10 cellular contexts compared by ENCODE assay signal in genomic region chr20:52031574-52032303, GRCh38.
DNase-seq lines count a peak whose midpoint lies in the region; ATAC-seq, FAIRE-seq and TF ChIP-seq lines count a peak whose summit lies in the region.
"Had no signal": no experiment of that assay in that cellular context is flagged by ENCODE, and none has a peak within 500 bp of the region (broad histone marks: within the 10 kb centered on the region; RNA-seq: fewer than 3 reads in every experiment).

No MANE protein-coding gene starts in this region.

- TF ChIP-seq EP300 in HepG2 (IDR thresholded peaks at IDR 0.05; ENCODE audit: low read depth in 2 of 2, low read length in 2 of 2), result peak in 1 of 2 experiments; percentile 84; a peak in 2 of 4 replicates
- TF ChIP-seq EP300 in HepG2 (CRISPR knock-in tag; IDR thresholded peaks at IDR 0.05; ENCODE audit: borderline replicate concordance), result peak; percentile 54

- no peaks in the 10 kb centered on the region for H4K20me1 ChIP-seq in astrocyte (ENCODE audit: insufficient read depth, low read length)
- H4K20me1 ChIP-seq in HepG2 (ENCODE audit: insufficient read depth, low read length), result no peaks in the 10 kb centered on the region

- H3K9ac ChIP-seq in astrocyte (ENCODE audit: low read length) (peak overlapping the region; percentile 64), HepG2 (ENCODE audit: insufficient read depth, low read depth, low read length) (peak overlapping the region; percentile 27)

- 22% methylated on average over 14 of the region's 14 CpGs for WGBS in HepG2 (ENCODE audit: low lambda C conversion rate)
- 50 to 51% methylated on average over 14 of the region's 14 CpGs for WGBS in thyroid gland, 2 donors

- no peaks in the 10 kb centered on the region for H3K36me3 Mint-ChIP-seq in astrocyte (ENCODE audit: low read depth, unreplicated experiment)

- no peak for TF ChIP-seq POLR2A in HepG2 (IDR thresholded peaks at IDR 0.05; ENCODE audit: insufficient read depth in 1 of 2, low read depth in 2 of 2, low read length in 2 of 2)
- no peak for TF ChIP-seq POLR2A in thyroid gland (IDR thresholded peaks at IDR 0.05)

- H3K4me1 Mint-ChIP-seq in astrocyte (ENCODE audit: low read depth, unreplicated experiment), result peaks cover 11% of the 10 kb centered on the region

- POLR2A ChIA-PET in AG04449 (lab: Yijun Ruan, JAX) (no interaction called here), HepG2 (lab: Yijun Ruan, JAX) (interaction anchor here (0.5 to 0.6 kb wide), 2 partner anchors 159 to 230 kb away, joined by 3 to 4 read pairs; no protein-coding TSS in a partner anchor)

- no TSS peak for BruUV-seq in HepG2 (replicated peaks; lab: Mats Ljungman, UMichigan)

- no peak overlapping the region for H3K4me3 Mint-ChIP-seq in astrocyte (ENCODE audit: unreplicated experiment)

- no peaks in the 10 kb centered on the region for H3K79me2 ChIP-seq in astrocyte (ENCODE audit: insufficient read depth, low read length)
- no peaks in the 10 kb centered on the region for H3K79me2 ChIP-seq in HepG2 (ENCODE audit: insufficient read depth, low read length)

- no peak for TF ChIP-seq RAD21 in HepG2 (CRISPR knock-in tag; IDR thresholded peaks at IDR 0.05)

- H3K27me3 ChIP-seq in astrocyte (ENCODE audit: insufficient read depth, low read length) (no peaks in the 10 kb centered on the region), HepG2 (ENCODE audit: control insufficient read depth in 1 of 2, insufficient read depth in 2 of 2, low read length in 2 of 2) (no peaks in the 10 kb centered on the region), WERI-Rb-1 (ENCODE audit: insufficient read depth, low read depth, severe bottlenecking) (no peaks in the 10 kb centered on the region), thyroid gland (no peaks in the 10 kb centered on the region)
- H3K27me3 ChIP-seq: breast epithelium had no signal

- peak overlapping the region; percentile 82 for H3K27ac ChIP-seq in astrocyte (ENCODE audit: low read depth, low read length)
- peak overlapping the region; percentile 72 for H3K27ac ChIP-seq in HepG2 (ENCODE audit: extremely low read length, insufficient read depth, low read length)
- no peak overlapping the region for H3K27ac ChIP-seq in WERI-Rb-1
- H3K27ac ChIP-seq in thyroid gland, result no peak overlapping the region

- CTCF ChIA-PET in AG04449 (lab: Yijun Ruan, JAX) (interaction anchor here (0.5 to 1.3 kb wide), 5 partner anchors 11 to 315 kb away, joined by 3 to 4 read pairs (median 3); no protein-coding TSS in a partner anchor), HepG2 (lab: Yijun Ruan, JAX; ENCODE audit: low intra/inter-chr PET ratio, low total read pairs) (no interaction called here)

- no peaks in the 10 kb centered on the region for H3K27me3 Mint-ChIP-seq in astrocyte (ENCODE audit: low read depth, unreplicated experiment)

- H3K4me3 ChIP-seq in AG04449 (ENCODE audit: low read depth, low read length) (no peak overlapping the region), astrocyte (ENCODE audit: insufficient read depth, low read depth, low read length) (peak overlapping the region; percentile 30), HepG2 (replicated peaks in 1 of 3; ENCODE audit: insufficient read depth in 1 of 3, low read depth in 2 of 3, low read length in 3 of 3) (peak overlapping the region in 2 of 3 experiments; percentile 2 to 10; a peak in 1 of 6 replicates), WERI-Rb-1 (ENCODE audit: low read depth, low read length) (no peak overlapping the region), thyroid gland (replicated peaks in 1 of 3) (no peak overlapping the region)
- H3K4me3 ChIP-seq: breast epithelium had no signal

- peaks cover 16% of the 10 kb centered on the region for H3K4me1 ChIP-seq in astrocyte (ENCODE audit: insufficient read depth, low read length)
- H3K4me1 ChIP-seq in HepG2 (ENCODE audit: insufficient read depth, low read length), result peaks cover 52% of the 10 kb centered on the region
- H3K4me1 ChIP-seq in thyroid gland, result no peaks in the 10 kb centered on the region
- H3K4me1 ChIP-seq: breast epithelium had no signal

- H3K9me3 Mint-ChIP-seq in astrocyte (ENCODE audit: unreplicated experiment), result no peaks in the 10 kb centered on the region

- DNase-seq in AG04449 (ENCODE audit: low read depth, low spot score), result peak; percentile 73
- peak; percentile 100 for DNase-seq in HS-5 (ENCODE audit: low read depth)
- DNase-seq in astrocyte (ENCODE audit: low read depth), result peak; percentile 90
- peak; percentile 95 for DNase-seq in HepG2 (ENCODE audit: low spot score)
- DNase-seq in stimulated activated naive CD4-positive, alpha-beta T cell (lab: John Stamatoyannopoulos, UW), result no peak
- no peak for DNase-seq in WERI-Rb-1
- DNase-seq in thyroid gland, result no peak
- DNase-seq: posterior cingulate gyrus had no signal

- ATAC-seq in HepG2, result peak; percentile 95
- no peak for ATAC-seq in HG03097 (IDR thresholded peaks at IDR 0.05; ENCODE audit: low FRiP score, unreplicated experiment)

- peak overlapping the region; percentile 87 for H3K27ac Mint-ChIP-seq in astrocyte (ENCODE audit: unreplicated experiment)

- FAIRE-seq in astrocyte (lab: Jason Lieb, UNC) (peak; percentile 54), HepG2 (lab: Jason Lieb, UNC) (peak; percentile 56)

- H2AFZ ChIP-seq in astrocyte (ENCODE audit: low read depth, low read length) (peak overlapping the region; percentile 38), HepG2 (ENCODE audit: low read length) (peak overlapping the region; percentile 59)

- H3K9me3 ChIP-seq in astrocyte (ENCODE audit: insufficient read depth, low read depth, low read length) (no peaks in the 10 kb centered on the region), HepG2 (ENCODE audit: low read length) (no peaks in the 10 kb centered on the region), WERI-Rb-1 (ENCODE audit: severe bottlenecking) (no peaks in the 10 kb centered on the region), thyroid gland (no peaks in the 10 kb centered on the region)
- H3K9me3 ChIP-seq: breast epithelium had no signal

- intact Hi-C loops in HepG2 (cut with micrococcal nuclease; ENCODE audit: unreplicated experiment), result no loop called here
- intact Hi-C loops in thyroid gland (cut with DNase I), result no loop called here

- H3K36me3 ChIP-seq in astrocyte (ENCODE audit: insufficient read depth, low read length) (no peaks in the 10 kb centered on the region), HepG2 (replicated peaks in 1 of 2; ENCODE audit: control insufficient read depth in 1 of 2, insufficient read depth in 2 of 2, low read length in 2 of 2) (no peaks in the 10 kb centered on the region), WERI-Rb-1 (no peaks in the 10 kb centered on the region), thyroid gland (no peaks in the 10 kb centered on the region)
- H3K36me3 ChIP-seq: breast epithelium had no signal

- in situ Hi-C loops in HepG2 (cut with HindIII; ENCODE audit: extremely low pct_ligation_motif_present, low pct_unique_long_range_greater_than_20kb), result no loop called here

- TF ChIP-seq CTCF in AG04449 (IDR thresholded peaks at IDR 0.05; ENCODE audit: insufficient read depth, low read length, missing control alignments), result no peak
- no peak for TF ChIP-seq CTCF in astrocyte (IDR thresholded peaks at IDR 0.05; ENCODE audit: insufficient read depth, low read depth, low read length)
- TF ChIP-seq CTCF in HepG2 (CRISPR knock-in tag; IDR thresholded peaks at IDR 0.05), result no peak
- TF ChIP-seq CTCF in WERI-Rb-1 (IDR thresholded peaks at IDR 0.05; ENCODE audit: low read depth, low read length), result no peak
- no peak for TF ChIP-seq CTCF in thyroid gland (IDR thresholded peaks at IDR 0.05)

- H3K4me2 ChIP-seq in astrocyte (ENCODE audit: low read length) (peak overlapping the region; percentile 76), HepG2 (ENCODE audit: low read depth, low read length) (peak overlapping the region; percentile 53)

TF ChIP-seq in HepG2, 621 proteins besides CTCF, POLR2A, EP300 and RAD21 (continues in another document):
- TF ChIP-seq IRF2 (CRISPR knock-in tag; IDR thresholded peaks at IDR 0.05), result peak; percentile 84; the same call in 1 of the 2 replicates
- no peak for TF ChIP-seq CENPX (CRISPR knock-in tag; IDR thresholded peaks at IDR 0.05)
- peak; percentile 14; the same call in 1 of the 2 replicates for TF ChIP-seq TFE3 (CRISPR knock-in tag; IDR thresholded peaks at IDR 0.05)
- TF ChIP-seq ZNF616 (CRISPR knock-in tag; IDR thresholded peaks at IDR 0.05; ENCODE audit: low read depth), result no peak
- TF ChIP-seq KMT2A (CRISPR knock-in tag; IDR thresholded peaks at IDR 0.05), result no peak; the same call in 1 of the 2 replicates
- 0 out of 2 replicates have a peak, but pooled peaks have one; percentile 50 for TF ChIP-seq ZNF788 (CRISPR knock-in tag; IDR thresholded peaks at IDR 0.05; ENCODE audit: borderline replicate concordance)
- no peak for TF ChIP-seq U2AF2 (IDR thresholded peaks at IDR 0.05; ENCODE audit: low read depth, low read length)
- 0 out of 2 replicates have a peak, but pooled peaks have one; percentile 77 for TF ChIP-seq SNAI1 (CRISPR knock-in tag; IDR thresholded peaks at IDR 0.05; ENCODE audit: borderline replicate concordance)
- peak; percentile 85 for TF ChIP-seq KDM6A (CRISPR knock-in tag; IDR thresholded peaks at IDR 0.05; ENCODE audit: low read depth)
- no peak for TF ChIP-seq ZNF282 (IDR thresholded peaks at IDR 0.05; ENCODE audit: partially characterized antibody)
- peak; percentile 25; the same call in 1 of the 2 replicates for TF ChIP-seq ZNF547 (CRISPR knock-in tag; IDR thresholded peaks at IDR 0.05)

Comparison
In these comparisons a context has a peak if more than half of its experiments do, and no peak if none do; other contexts are left out.
1. DNase-seq: peak in AG04449 (single experiment), HS-5 (single experiment), astrocyte (single experiment) and HepG2 (single experiment); none in stimulated activated naive CD4-positive, alpha-beta T cell (0 of 6), WERI-Rb-1 (single experiment) and thyroid gland (0 of 2).
2. H3K4me3 ChIP-seq: peak in astrocyte (single experiment) and HepG2 (2 of 3); none in AG04449 (single experiment), WERI-Rb-1 (single experiment) and thyroid gland (0 of 3).
3. H3K27ac ChIP-seq: peak in astrocyte (single experiment) and HepG2 (single experiment); none in WERI-Rb-1 (single experiment) and thyroid gland (0 of 3).